ENCODE assay signal across 1 cellular context in genomic region chr16:88763502-88764053, GRCh38.
A peak's percentile ranks its signal among the peaks of the same experiment; 100 is the strongest.
TF ChIP-seq lines count a peak whose summit lies in the region.

No MANE protein-coding gene starts in this region.

TF ChIP-seq in HepG2, 621 proteins besides CTCF, POLR2A, EP300 and RAD21 (continued from another document):
- TF ChIP-seq TEF (CRISPR knock-in tag; IDR thresholded peaks at IDR 0.05) (no peak), FOXK1 (CRISPR knock-in tag; IDR thresholded peaks at IDR 0.05; ENCODE audit: borderline replicate concordance, low read depth) (peak; percentile 89; the same call in 1 of the 2 replicates), ZNF251 (CRISPR knock-in tag; IDR thresholded peaks at IDR 0.05) (no peak), BCL6 (CRISPR knock-in tag; IDR thresholded peaks at IDR 0.05) (peak; percentile 92), ZNF354B (CRISPR knock-in tag; IDR thresholded peaks at IDR 0.05) (no peak), ZNF589 (CRISPR knock-in tag; conservative IDR thresholded peaks at IDR 0.05) (peak; percentile 44; the same call in 1 of the 2 replicates), IRF2 (CRISPR knock-in tag; IDR thresholded peaks at IDR 0.05) (peak; percentile 88; the same call in 1 of the 2 replicates), ZNF749 (CRISPR knock-in tag; IDR thresholded peaks at IDR 0.05; ENCODE audit: borderline replicate concordance) (no peak), IRX3 (CRISPR knock-in tag; IDR thresholded peaks at IDR 0.05; ENCODE audit: borderline replicate concordance, low read depth) (no peak), ZSCAN30 (CRISPR knock-in tag; IDR thresholded peaks at IDR 0.05) (no peak), ZBTB8A (CRISPR knock-in tag; IDR thresholded peaks at IDR 0.05; ENCODE audit: borderline replicate concordance, low read depth) (no peak), CAMTA2 (CRISPR knock-in tag; IDR thresholded peaks at IDR 0.05; ENCODE audit: borderline replicate concordance) (no peak), LCORL (IDR thresholded peaks at IDR 0.05) (no peak), LCORL (CRISPR knock-in tag; IDR thresholded peaks at IDR 0.05) (peak; percentile 99), CENPT (CRISPR knock-in tag; IDR thresholded peaks at IDR 0.05; ENCODE audit: low read depth) (no peak), ZNF766 (CRISPR knock-in tag; IDR thresholded peaks at IDR 0.05; ENCODE audit: borderline replicate concordance) (0 out of 2 replicates have a peak, but pooled peaks have one; percentile 45), DMTF1 (CRISPR knock-in tag; IDR thresholded peaks at IDR 0.05) (no peak), ATF6 (CRISPR knock-in tag; conservative IDR thresholded peaks at IDR 0.05) (no peak), ZBTB43 (CRISPR knock-in tag; conservative IDR thresholded peaks at IDR 0.05) (peak; percentile 82; the same call in 1 of the 2 replicates), KLF13 (CRISPR knock-in tag; IDR thresholded peaks at IDR 0.05) (no peak), ESRRA (CRISPR knock-in tag; IDR thresholded peaks at IDR 0.05; ENCODE audit: low read depth) (peak; percentile 73; the same call in 1 of the 2 replicates), ZKSCAN1 (IDR thresholded peaks at IDR 0.05; ENCODE audit: low read length) (peak; percentile 89; the same call in 1 of the 2 replicates), PRMT3 (CRISPR knock-in tag; IDR thresholded peaks at IDR 0.05; ENCODE audit: borderline replicate concordance, low read depth) (no peak), MXD1 (CRISPR knock-in tag; IDR thresholded peaks at IDR 0.05) (0 out of 2 replicates have a peak, but pooled peaks have one; percentile 8), NR2F2 (IDR thresholded peaks at IDR 0.05; ENCODE audit: borderline replicate concordance, low read depth) (peak; percentile 91), ZNF432 (CRISPR knock-in tag; IDR thresholded peaks at IDR 0.05; ENCODE audit: borderline replicate concordance) (no peak), CENPBD1 (CRISPR knock-in tag; IDR thresholded peaks at IDR 0.05; ENCODE audit: borderline replicate concordance, low read depth) (no peak), NFAT5 (CRISPR knock-in tag; IDR thresholded peaks at IDR 0.05) (peak; percentile 40; the same call in 1 of the 2 replicates), ZNF724P (CRISPR knock-in tag; IDR thresholded peaks at IDR 0.05; ENCODE audit: borderline replicate concordance) (0 out of 2 replicates have a peak, but pooled peaks have one; percentile 51), SNRNP70 (IDR thresholded peaks at IDR 0.05; ENCODE audit: low read depth, low read length) (no peak), ZNF143 (CRISPR knock-in tag; IDR thresholded peaks at IDR 0.05) (peak; percentile 16; the same call in 1 of the 2 replicates), ZNF709 (CRISPR knock-in tag; IDR thresholded peaks at IDR 0.05) (no peak), ZNF264 (CRISPR knock-in tag; IDR thresholded peaks at IDR 0.05) (peak; percentile 85; the same call in 1 of the 2 replicates), CEBPG (CRISPR knock-in tag; IDR thresholded peaks at IDR 0.05) (peak; percentile 70; the same call in 1 of the 2 replicates), RAD51 (IDR thresholded peaks at IDR 0.05; ENCODE audit: borderline replicate concordance) (no peak), THAP11 (CRISPR knock-in tag; IDR thresholded peaks at IDR 0.05) (peak; percentile 71), ZBTB25 (CRISPR knock-in tag; IDR thresholded peaks at IDR 0.05) (0 out of 2 replicates have a peak, but pooled peaks have one; percentile 32), TAF1 (CRISPR knock-in tag; IDR thresholded peaks at IDR 0.05) (peak; percentile 36; the same call in 1 of the 2 replicates), HDAC2 (CRISPR knock-in tag; IDR thresholded peaks at IDR 0.05) (peak; percentile 97), GLI4 (CRISPR knock-in tag; IDR thresholded peaks at IDR 0.05; ENCODE audit: borderline replicate concordance) (no peak; the same call in 1 of the 2 replicates), ZNF430 (CRISPR knock-in tag; IDR thresholded peaks at IDR 0.05) (no peak), ZNF567 (CRISPR knock-in tag; IDR thresholded peaks at IDR 0.05; ENCODE audit: borderline replicate concordance) (no peak), ELF1 (CRISPR knock-in tag; IDR thresholded peaks at IDR 0.05) (peak; percentile 36; the same call in 1 of the 2 replicates), NFATC3 (CRISPR knock-in tag; IDR thresholded peaks at IDR 0.05) (no peak; the same call in 1 of the 2 replicates), ZNF333 (CRISPR knock-in tag; IDR thresholded peaks at IDR 0.05; ENCODE audit: borderline replicate concordance) (no peak), NBN (conservative IDR thresholded peaks at IDR 0.05) (no peak), KDM5B (CRISPR knock-in tag; IDR thresholded peaks at IDR 0.05; ENCODE audit: borderline replicate concordance) (peak; percentile 69; the same call in 1 of the 2 replicates), NFKBIZ (CRISPR knock-in tag; IDR thresholded peaks at IDR 0.05) (peak; percentile 77; the same call in 1 of the 2 replicates), HNF4A (CRISPR knock-in tag; IDR thresholded peaks at IDR 0.05) (peak; percentile 84), JUND (CRISPR knock-in tag; IDR thresholded peaks at IDR 0.05) (no peak), BRCA1 (CRISPR knock-in tag; IDR thresholded peaks at IDR 0.05) (no peak), THAP8 (CRISPR knock-in tag; IDR thresholded peaks at IDR 0.05; ENCODE audit: borderline replicate concordance) (no peak), HNRNPUL1 (IDR thresholded peaks at IDR 0.05; ENCODE audit: low read depth, low read length) (no peak), NCOR1 (IDR thresholded peaks at IDR 0.05; ENCODE audit: borderline replicate concordance, low read length) (peak; percentile 80; the same call in 1 of the 2 replicates), YEATS4 (CRISPR knock-in tag; IDR thresholded peaks at IDR 0.05; ENCODE audit: borderline replicate concordance) (no peak; the same call in 1 of the 2 replicates), ZNF44 (CRISPR knock-in tag; IDR thresholded peaks at IDR 0.05) (no peak)
